In the genomic region with DNA sequence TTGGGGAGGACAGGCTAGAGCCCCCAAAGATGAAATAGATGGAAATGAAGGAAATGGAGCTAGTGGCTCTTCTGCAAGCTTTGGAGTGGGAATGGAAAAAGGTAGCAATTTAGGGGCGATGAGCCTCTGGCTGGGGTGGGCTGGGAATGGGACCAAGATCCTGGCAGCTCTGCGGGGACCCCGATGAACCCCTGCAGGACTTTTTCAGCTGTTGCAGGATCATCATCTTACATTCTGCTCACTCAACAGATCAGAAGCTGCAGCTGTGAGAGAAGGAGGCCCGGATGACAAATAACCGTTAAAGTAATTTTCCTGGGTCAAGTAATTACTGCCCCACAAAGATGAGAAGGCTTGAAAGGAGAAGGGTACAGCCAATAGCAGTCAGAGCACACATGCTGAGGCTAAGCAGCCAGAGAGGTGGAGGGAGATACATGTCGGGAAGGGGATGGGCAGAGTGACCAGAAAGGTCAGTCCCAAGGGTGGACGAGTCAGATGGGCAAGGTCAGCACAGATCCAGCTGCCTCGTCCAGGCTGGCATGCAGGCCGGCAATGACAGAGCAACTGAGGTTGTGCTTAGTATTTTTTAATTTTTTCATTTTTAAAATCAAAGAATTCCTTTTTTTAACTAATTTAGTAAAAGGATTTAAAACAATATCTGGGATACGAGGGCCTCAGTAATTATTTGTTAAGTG, we compare ENCODE assay signal across 17 cellular contexts.
DNase-seq lines count a peak whose midpoint lies in the region; ATAC-seq lines count a peak whose summit lies in the region.
"Had no signal": no experiment of that assay in that cellular context is flagged by ENCODE, and none has a peak within 500 bp of the region (broad histone marks: within the 10 kb centered on the region; RNA-seq: fewer than 3 reads in every experiment).

No MANE protein-coding gene starts in this region.

- no peak for ATAC-seq in activated CD8-positive, alpha-beta memory T cell treated with anti-CD3 and anti-CD28 coated beads, Interleukin-2, amount 10 ng/mL, durations not matched to agents 7 days and 5 days

- CTCF ChIA-PET in activated CD8-positive, alpha-beta memory T cell treated with anti-CD3 and anti-CD28 coated beads, Interleukin-2, amount 10 ng/mL, durations not matched to agents 7 days and 5 days (lab: Charles Lee): no interaction called here

- no peaks in the 10 kb centered on the region for H3K4me1 Mint-ChIP-seq in activated CD8-positive, alpha-beta memory T cell treated with anti-CD3 and anti-CD28 coated beads, Interleukin-2, amount 10 ng/mL, durations not matched to agents 7 days and 5 days
- H3K4me1 Mint-ChIP-seq: IgD-negative memory B cell had no signal

- no peaks in the 10 kb centered on the region for H3K9me3 Mint-ChIP-seq in activated CD8-positive, alpha-beta memory T cell treated with anti-CD3 and anti-CD28 coated beads, Interleukin-2, amount 10 ng/mL, durations not matched to agents 7 days and 5 days (ENCODE audit: low read depth)
- H3K9me3 Mint-ChIP-seq: CD4-positive, alpha-beta T cell; H9; IgD-negative memory B cell had no signal

- H3K36me3 Mint-ChIP-seq in activated CD8-positive, alpha-beta memory T cell treated with anti-CD3 and anti-CD28 coated beads, Interleukin-2, amount 10 ng/mL, durations not matched to agents 7 days and 5 days: no peaks in the 10 kb centered on the region
- H3K36me3 Mint-ChIP-seq: IgD-negative memory B cell had no signal

- peak; percentile 11 for DNase-seq in activated CD8-positive, alpha-beta memory T cell treated with anti-CD3 and anti-CD28 coated beads, Interleukin-2, amount 10 ng/mL, durations not matched to agents 7 days and 5 days
- DNase-seq in activated CD8-positive, alpha-beta memory T cell treated with anti-CD3 and anti-CD28 coated beads, Interleukin-2, amount 50 U/mL, for 4 hours: no peak
- peak; percentile 92 for DNase-seq in NCI-H2227 treated with DMSO at 0.1 percent for 48 hours (lab: John Stamatoyannopoulos, UW)
- DNase-seq in islet precursor cell: peak; percentile 19
- no peak for DNase-seq in hippocampal formation (lab: John Stamatoyannopoulos, UW)
- DNase-seq in KG1 (lab: John Stamatoyannopoulos, UW): no peak
- DNase-seq in HT-29 (ENCODE audit: low spot score): no peak
- DNase-seq: 8988T; AML-193; C1 segment of cervical spinal cord; CD4-positive, alpha-beta T cell; DMS153; DMS79 treated with DMSO at 0.1 percent for 48 hours; EL; GM23248; H9 had no signal

- H3K4me3 Mint-ChIP-seq in activated CD8-positive, alpha-beta memory T cell treated with anti-CD3 and anti-CD28 coated beads, Interleukin-2, amount 10 ng/mL, durations not matched to agents 7 days and 5 days: no peak overlapping the region
- H3K4me3 Mint-ChIP-seq: CD4-positive, alpha-beta T cell; H9; IgD-negative memory B cell had no signal

- no peak overlapping the region for H3K27ac Mint-ChIP-seq in activated CD8-positive, alpha-beta memory T cell treated with anti-CD3 and anti-CD28 coated beads, Interleukin-2, amount 10 ng/mL, durations not matched to agents 7 days and 5 days
- H3K27ac Mint-ChIP-seq: CD4-positive, alpha-beta T cell; H9; IgD-negative memory B cell had no signal

- H3K27me3 Mint-ChIP-seq in activated CD8-positive, alpha-beta memory T cell treated with anti-CD3 and anti-CD28 coated beads, Interleukin-2, amount 10 ng/mL, durations not matched to agents 7 days and 5 days: no peaks in the 10 kb centered on the region
- H3K27me3 Mint-ChIP-seq: CD4-positive, alpha-beta T cell; IgD-negative memory B cell had no signal

Comparison
In these comparisons a context has a peak if more than half of its experiments do, and no peak if none do; other contexts are left out.
1. DNase-seq: peak in activated CD8-positive, alpha-beta memory T cell treated with anti-CD3 and anti-CD28 coated beads, Interleukin-2, amount 10 ng/mL, durations not matched to agents 7 days and 5 days (single experiment), NCI-H2227 treated with DMSO at 0.1 percent for 48 hours (single experiment) and islet precursor cell (single experiment); none in activated CD8-positive, alpha-beta memory T cell treated with anti-CD3 and anti-CD28 coated beads, Interleukin-2, amount 50 U/mL, for 4 hours (single experiment), hippocampal formation (0 of 2), KG1 (single experiment) and HT-29 (single experiment).